8 cellular contexts compared by ENCODE assay signal in the genomic region with DNA sequence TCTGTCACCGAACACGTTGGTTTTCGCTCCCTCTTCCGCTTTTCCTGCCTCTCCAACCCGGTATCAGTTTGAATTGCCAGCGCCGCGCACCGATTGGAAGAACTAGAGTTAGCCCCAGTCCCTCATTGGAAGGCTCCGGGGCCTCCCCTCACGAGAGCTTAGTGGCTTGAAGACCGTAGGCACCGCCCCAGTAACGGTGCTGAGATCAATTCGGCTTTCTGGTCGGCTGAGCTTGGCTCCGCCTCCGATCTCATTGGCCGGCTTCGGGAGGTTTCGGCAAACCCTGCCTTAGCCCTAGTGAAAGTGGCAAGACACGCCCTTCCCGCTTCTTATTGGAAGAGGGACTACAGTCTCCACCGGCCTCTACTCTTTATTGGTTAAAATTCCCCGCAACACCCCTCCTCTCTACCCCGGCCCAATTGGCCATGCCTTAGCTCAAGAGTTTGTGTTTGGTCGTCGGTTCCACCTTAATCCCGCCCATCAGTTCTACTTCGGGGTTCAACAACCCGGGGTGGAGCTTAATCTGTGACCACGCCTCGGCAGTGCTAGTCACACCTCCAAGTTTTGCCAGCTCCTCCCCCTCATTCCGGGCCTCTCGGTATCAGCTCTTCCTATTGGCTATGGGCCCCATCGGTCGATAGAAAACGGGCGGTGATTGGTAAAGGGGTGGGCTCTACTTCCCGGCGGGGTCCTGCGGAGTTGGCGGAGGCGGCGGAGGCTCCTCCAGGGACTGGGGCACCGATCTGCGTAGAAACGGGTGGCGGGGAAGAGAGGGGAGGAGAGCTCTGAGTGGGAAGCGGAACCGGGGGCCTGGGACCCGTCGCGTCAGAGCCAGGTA.
A peak's percentile ranks its signal among the peaks of the same experiment; 100 is the strongest.
DNase-seq lines count a peak whose midpoint lies in the region; ATAC-seq and TF ChIP-seq lines count a peak whose summit lies in the region.
"Not testable (repeated sequence)": the region's sequence is repeated elsewhere in the genome, so short reads cannot be mapped to it uniquely, and the experiment has no call there.

FAM72B (minus strand) TSS at position 51 of the 838 bp plus-strand sequence. CDS start 851 bp downstream, outside the sequence.
SRGAP2C (plus strand) TSS at position 686 of the 838 bp plus-strand sequence. CDS start 2,472 bp downstream, outside the sequence.

- peak within 1 kb of the TSS; percentile 46 for H3K4me3 ChIP-seq in AG09309 (ENCODE audit: control insufficient read depth, low read depth, low read length)

- ATAC-seq in HG03354 (IDR thresholded peaks at IDR 0.05; ENCODE audit: poor library complexity, severe bottlenecking, unreplicated experiment), result peak; percentile 87

- not testable (repeated sequence) for TF ChIP-seq CTCF in AG09309 (IDR thresholded peaks at IDR 0.05; ENCODE audit: control insufficient read depth, insufficient read depth, low read depth, low read length, missing control alignments)

- DNase-seq in AG09309 (ENCODE audit: low read depth) (peak; percentile 99), GM19238 (ENCODE audit: insufficient read length, low spot score) (peak; percentile 34), NCI-H446 treated with DMSO at 0.1 percent for 48 hours (lab: John Stamatoyannopoulos, UW) (peak; percentile 99), iris pigment epithelial cell (ENCODE audit: low read depth) (peak; percentile 100)
- DNase-seq in activated CD4-positive, CD25-positive, alpha-beta regulatory T cell treated with anti-CD3 and anti-CD28 coated beads, Interleukin-2, amount 50 U/mL, for 16 hours (ENCODE audit: low read depth, low spot score), result peak; percentile 86
- DNase-seq in central memory CD4-positive, alpha-beta T cell, result peak; percentile 98
- peak; percentile 72 to 81 for DNase-seq in stimulated activated CD4-positive, alpha-beta T cell treated with anti-CD3 and anti-CD28 coated beads, Interleukin-15, amount 100 ng/mL, for 1 hour (ENCODE audit: low read depth in 1 of 2, low spot score in 1 of 2)

Comparison
In these comparisons a context has a peak if more than half of its experiments do, and no peak if none do; other contexts are left out.
1. Peak in every context shown above with its lines: DNase-seq, ATAC-seq and H3K4me3 ChIP-seq.
2. DNase-seq: peak in every context shown above with its lines; median percentile 100 in iris pigment epithelial cell; 99 in AG09309; 99 in NCI-H446 treated with DMSO at 0.1 percent for 48 hours; 98 in central memory CD4-positive, alpha-beta T cell; 86 in activated CD4-positive, CD25-positive, alpha-beta regulatory T cell treated with anti-CD3 and anti-CD28 coated beads, Interleukin-2, amount 50 U/mL, for 16 hours; 76 in stimulated activated CD4-positive, alpha-beta T cell treated with anti-CD3 and anti-CD28 coated beads, Interleukin-15, amount 100 ng/mL, for 1 hour; 34 in GM19238.